12 cellular contexts compared by ENCODE assay signal in genomic region chr3:6861989-6862879, GRCh38. TPM values are rescaled to one million over a fixed set of nuclear protein-coding genes. Genes with fewer than 3 reads are reported as not detected.
DNase-seq lines count a peak whose midpoint lies in the region; ATAC-seq and TF ChIP-seq lines count a peak whose summit lies in the region.
"Had no signal": no experiment of that assay in that cellular context is flagged by ENCODE, and none has a peak within 500 bp of the region (broad histone marks: within the 10 kb centered on the region; RNA-seq: fewer than 3 reads in every experiment).

No MANE protein-coding gene starts in this region.

- no peak for ATAC-seq in thoracic aorta (ENCODE audit: insufficient number of reproducible peaks, low FRiP score, low read depth)
- ATAC-seq in GM19328 (IDR thresholded peaks at IDR 0.05; ENCODE audit: unreplicated experiment): no peak

- H3K27me3 ChIP-seq in thoracic aorta (replicated peaks; ENCODE audit: insufficient read depth) (no peaks in the 10 kb centered on the region), MM.1S (replicated peaks; ENCODE audit: insufficient read depth, low read length) (no peaks in the 10 kb centered on the region)

- no peaks in the 10 kb centered on the region for H3K79me2 ChIP-seq in MM.1S (ENCODE audit: low read length)

- H3K4me3 ChIP-seq in HEK293 (ENCODE audit: low read depth, low read length) (peak overlapping the region; percentile 45), astrocyte of the spinal cord (ENCODE audit: low read depth, low read length) (peak overlapping the region; percentile 52), thoracic aorta (peak overlapping the region; percentile 67), MM.1S (ENCODE audit: low read length) (no peak overlapping the region)

- TF ChIP-seq CTCF in HEK293 (tag by site-specific recombination; IDR thresholded peaks at IDR 0.05): no peak
- TF ChIP-seq CTCF in astrocyte of the spinal cord (IDR thresholded peaks at IDR 0.05; ENCODE audit: low read depth, low read length): no peak
- TF ChIP-seq CTCF in thoracic aorta (IDR thresholded peaks at IDR 0.05): no peak
- no peak for TF ChIP-seq CTCF in MM.1S (IDR thresholded peaks at IDR 0.05; ENCODE audit: low read length)

- H3F3A ChIP-seq in MM.1S (ENCODE audit: insufficient read depth, low read length): no peaks in the 10 kb centered on the region

- H3K9me3 ChIP-seq in HEK293 (ENCODE audit: control insufficient read depth, insufficient read depth, low read depth, low read length) (no peaks in the 10 kb centered on the region), thoracic aorta (no peaks in the 10 kb centered on the region), MM.1S (replicated peaks; ENCODE audit: insufficient read depth, low read length) (no peaks in the 10 kb centered on the region)

- CTCF ChIA-PET in HEK293 (lab: Yijun Ruan, JAX): no interaction called here

- H3K36me3 ChIP-seq in HEK293 (ENCODE audit: control insufficient read depth in 2 of 2, insufficient read depth in 1 of 2, low read length in 2 of 2): no peaks in the 10 kb centered on the region
- no peaks in the 10 kb centered on the region for H3K36me3 ChIP-seq in thoracic aorta
- H3K36me3 ChIP-seq in MM.1S (replicated peaks; ENCODE audit: insufficient read depth, low read length): no peaks in the 10 kb centered on the region

- POLR2A ChIA-PET in HEK293 (lab: Yijun Ruan, JAX): no interaction called here

- no peak overlapping the region for H2AFZ ChIP-seq in MM.1S (ENCODE audit: low read length)

- in situ Hi-C loops in astrocyte of the spinal cord (cut with HindIII; ENCODE audit: low sequenced_read_pairs): no loop called here

- DNase-seq in astrocyte of the spinal cord (ENCODE audit: low read depth, low spot score) (no peak), inferior parietal cortex (ENCODE audit: extremely low spot score) (peak; percentile 13), thoracic aorta (ENCODE audit: low spot score) (no peak), MM.1S (no peak), kidney tubule cell (ENCODE audit: low spot score) (no peak)
- DNase-seq: activated B cell treated with CpG ODN at 0.5 μM for 24 hours, COR-L47, mesenchymal stem cell, NCI-H2107 had no signal

- H3K4me1 ChIP-seq in HEK293 (ENCODE audit: control insufficient read depth, insufficient read depth, low read length): no peaks in the 10 kb centered on the region
- peaks cover 7 to 25% of the 10 kb centered on the region in 2 donors for H3K4me1 ChIP-seq in thoracic aorta (ENCODE audit: control insufficient read depth in 1 of 2, low read depth in 2 of 2)
- H3K4me1 ChIP-seq in MM.1S (ENCODE audit: low read length): no peaks in the 10 kb centered on the region

- no peak overlapping the region for H3K27ac ChIP-seq in HEK293 (ENCODE audit: extremely low read depth, low read depth, low read length)
- no peak overlapping the region for H3K27ac ChIP-seq in thoracic aorta
- no peak overlapping the region for H3K27ac ChIP-seq in MM.1S (ENCODE audit: low read length)

- H3K4me2 ChIP-seq in MM.1S (ENCODE audit: low read depth, low read length): no peak overlapping the region

- H3K9me2 ChIP-seq in MM.1S (replicated peaks; ENCODE audit: insufficient read depth, low read length): no peaks in the 10 kb centered on the region

- H3K9ac ChIP-seq in MM.1S (ENCODE audit: low read length): no peak overlapping the region

- no peaks in the 10 kb centered on the region for H4K20me1 ChIP-seq in MM.1S (ENCODE audit: insufficient read depth, low read length)

TF ChIP-seq in HEK293, 187 proteins besides CTCF, POLR2A, EP300 and RAD21:
- TF ChIP-seq ZNF792 (tag by site-specific recombination; IDR thresholded peaks at IDR 0.05) (no peak), ZNF580 (tag by site-specific recombination; IDR thresholded peaks at IDR 0.05) (no peak), ZNF354C (tag by site-specific recombination; IDR thresholded peaks at IDR 0.05; ENCODE audit: borderline replicate concordance, low read depth) (no peak), INSM2 (tag by site-specific recombination; IDR thresholded peaks at IDR 0.05) (no peak), BCL6B (tag by site-specific recombination; IDR thresholded peaks at IDR 0.05) (no peak)

RNA-seq across cellular contexts. Expression of gene GRM7, which starts 1.3 kb away (rescaled TPM):
- total RNA-seq in thoracic aorta: 1 to 10 TPM in 1 of 2 donors, under 1 TPM in 1; 0.68 to 3.9 TPM
- total RNA-seq: activated B cell treated with CpG ODN at 0.5 μM for 24 hours, OCI-LY7 had no signal
